ENCODE assay signal across 9 cellular contexts in the genomic region with DNA sequence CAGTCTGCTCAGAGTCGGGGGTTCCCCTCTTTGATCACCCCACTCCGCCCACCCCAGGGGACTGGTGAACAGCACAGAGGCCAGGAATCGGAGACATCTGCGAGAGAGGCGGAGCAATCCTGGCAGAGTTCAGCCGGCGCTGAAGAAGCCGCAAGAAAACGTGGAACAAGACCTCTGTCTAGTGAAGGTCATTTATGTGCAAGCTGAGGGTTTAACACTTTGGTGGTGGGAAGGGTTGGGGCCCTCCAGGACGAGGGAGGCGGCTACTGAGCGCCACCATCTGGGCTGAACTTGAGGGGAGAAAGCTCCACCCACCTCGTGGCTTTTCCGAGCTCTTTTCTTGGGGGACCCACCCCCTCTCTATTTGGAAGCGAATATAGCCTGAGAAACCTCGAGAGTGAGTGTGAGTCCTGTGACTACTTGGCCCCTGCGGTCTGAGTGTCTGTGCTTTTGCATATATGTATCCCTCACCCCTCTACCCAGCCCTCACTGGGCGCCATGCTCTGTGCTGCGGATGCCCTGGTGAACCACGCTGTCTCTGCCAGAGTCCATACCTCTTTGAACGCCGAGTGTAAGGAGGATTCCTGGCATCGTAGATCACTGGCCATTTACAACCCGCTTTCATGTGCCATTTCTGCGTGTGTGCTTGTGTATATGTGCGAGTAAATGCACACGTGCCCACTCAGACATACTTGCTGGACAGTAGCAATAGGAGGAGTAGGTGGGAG. TPM values are rescaled to one million over a fixed set of nuclear protein-coding genes. Genes with fewer than 3 reads are reported as not detected.
A peak's percentile ranks its signal among the peaks of the same experiment; 100 is the strongest.
DNase-seq lines count a peak whose midpoint lies in the region; ATAC-seq and TF ChIP-seq lines count a peak whose summit lies in the region.
"Had no signal": no experiment of that assay in that cellular context is flagged by ENCODE, and none has a peak within 500 bp of the region (broad histone marks: within the 10 kb centered on the region; RNA-seq: fewer than 3 reads in every experiment).

No MANE protein-coding gene starts in this region.

- no peaks in the 10 kb centered on the region for H3K36me3 ChIP-seq in DOHH2 (ENCODE audit: control insufficient read depth, low read length)
- no peaks in the 10 kb centered on the region for H3K36me3 ChIP-seq in IMR-90 (ENCODE audit: control insufficient read depth, insufficient read depth, low read length)
- no peaks in the 10 kb centered on the region for H3K36me3 ChIP-seq in SJCRH30

- no peaks in the 10 kb centered on the region for H3K9me2 ChIP-seq in DOHH2 (replicated peaks; ENCODE audit: control insufficient read depth, low read length)

- no peaks in the 10 kb centered on the region for H3K79me2 ChIP-seq in DOHH2 (ENCODE audit: control insufficient read depth, low read length)

- no peak overlapping the region for H2BK15ac ChIP-seq in IMR-90 (ENCODE audit: low read depth, low read length)

- H3K27ac ChIP-seq in DOHH2 (ENCODE audit: low read depth, low read length): no peak overlapping the region
- H3K27ac ChIP-seq in IMR-90 (ENCODE audit: insufficient read depth, low read length): no peak overlapping the region
- no peak overlapping the region for H3K27ac ChIP-seq in SJCRH30

- H3K27me3 ChIP-seq in DOHH2 (ENCODE audit: control insufficient read depth, low read length) (peaks cover 41% of the 10 kb centered on the region), IMR-90 (ENCODE audit: control insufficient read depth, insufficient read depth, low read length) (peaks cover 42% of the 10 kb centered on the region), SJCRH30 (no peaks in the 10 kb centered on the region)

- H2AK9ac ChIP-seq in IMR-90 (replicated peaks; ENCODE audit: low read depth, low read length, poor library complexity): no peak overlapping the region

- no TSS peak for BruUV-seq in IMR-90 (replicated peaks; lab: Mats Ljungman, UMichigan)

- intact Hi-C loops in IMR-90 (cut with micrococcal nuclease) (no loop called here), left colon (cut with DNase I, micrococcal nuclease) (no loop called here)

- H3K9ac ChIP-seq in IMR-90 (ENCODE audit: low read depth, low read length): no peak overlapping the region

- DNase-seq in IMR-90 (no peak), SW480 (ENCODE audit: low spot score) (peak; percentile 40), left colon (no peak), SJCRH30 (no peak), hippocampal formation (lab: John Stamatoyannopoulos, UW) (no peak)

- H3K4me2 ChIP-seq in DOHH2 (ENCODE audit: low read length): peak overlapping the region; percentile 41
- H3K4me2 ChIP-seq in IMR-90 (ENCODE audit: low read depth, low read length): no peak overlapping the region

- in situ Hi-C loops in IMR-90 (cut with MboI; ENCODE audit: low sequenced_read_pairs): no loop called here

- H3K18ac ChIP-seq in IMR-90 (ENCODE audit: low read depth, low read length): no peak overlapping the region

- H3K9me3 ChIP-seq in DOHH2 (ENCODE audit: control insufficient read depth, insufficient read depth, low read length) (no peaks in the 10 kb centered on the region), IMR-90 (ENCODE audit: control insufficient read depth, insufficient read depth, low read length) (no peaks in the 10 kb centered on the region; the same call in 1 of the 2 replicates), SJCRH30 (replicated peaks) (no peaks in the 10 kb centered on the region)

- H3K9me1 ChIP-seq in IMR-90 (ENCODE audit: insufficient read depth, low read length): no peaks in the 10 kb centered on the region

- H3K23ac ChIP-seq in IMR-90 (ENCODE audit: low read depth, low read length): no peak overlapping the region

- TF ChIP-seq CTCF in DOHH2 (IDR thresholded peaks at IDR 0.05; ENCODE audit: low read depth, low read length, poor library complexity, severe bottlenecking): peak; percentile 57
- TF ChIP-seq CTCF in IMR-90 (conservative IDR thresholded peaks at IDR 0.05; ENCODE audit: low read depth, low read length): no peak

- ATAC-seq in IMR-90 (ENCODE audit: low read depth) (no peak; the same call in 1 of the 2 replicates), left colon (peak; percentile 45), GM18873 (IDR thresholded peaks at IDR 0.05; ENCODE audit: low FRiP score, unreplicated experiment) (no peak), HG02610 (IDR thresholded peaks at IDR 0.05; ENCODE audit: unreplicated experiment) (no peak)

- no peak overlapping the region for H3K14ac ChIP-seq in IMR-90 (replicated peaks; ENCODE audit: low read depth, low read length)

- CTCF ChIA-PET in IMR-90 (lab: Yijun Ruan, JAX): no interaction called here

- peaks cover 7% of the 10 kb centered on the region for H3K4me1 ChIP-seq in DOHH2 (ENCODE audit: control insufficient read depth, low read length)
- no peaks in the 10 kb centered on the region for H3K4me1 ChIP-seq in IMR-90 (ENCODE audit: control insufficient read depth, insufficient read depth, low read length)
- no peaks in the 10 kb centered on the region for H3K4me1 ChIP-seq in SJCRH30

- no peak overlapping the region for H2BK20ac ChIP-seq in IMR-90 (ENCODE audit: low read depth, low read length)

- no peak overlapping the region for H2AK5ac ChIP-seq in IMR-90 (ENCODE audit: low read depth, low read length)

- TF ChIP-seq RAD21 in IMR-90 (IDR thresholded peaks at IDR 0.05; ENCODE audit: low read length): no peak

- H2BK5ac ChIP-seq in IMR-90 (ENCODE audit: low read depth, low read length, poor library complexity, severe bottlenecking): no peak overlapping the region

- no peak overlapping the region for H3K4ac ChIP-seq in IMR-90 (ENCODE audit: low read depth, low read length)

- no peaks in the 10 kb centered on the region for H4K20me1 ChIP-seq in DOHH2 (ENCODE audit: control insufficient read depth, insufficient read depth, low read depth, low read length)
- no peaks in the 10 kb centered on the region for H4K20me1 ChIP-seq in IMR-90 (ENCODE audit: insufficient read depth, low read length)

- H3K79me1 ChIP-seq in IMR-90 (ENCODE audit: low read depth in 1 of 2, low read length in 2 of 2): no peaks in the 10 kb centered on the region

- H4K5ac ChIP-seq in IMR-90 (ENCODE audit: low read depth, low read length): no peak overlapping the region

- POLR2A ChIA-PET in IMR-90 (lab: Charles Lee; ENCODE audit: unreplicated experiment): no interaction called here

- no peaks in the 10 kb centered on the region for H3F3A ChIP-seq in DOHH2 (ENCODE audit: control insufficient read depth, insufficient read depth)

- H4K91ac ChIP-seq in IMR-90 (ENCODE audit: insufficient read depth, low read depth, low read length): no peak overlapping the region

- no peak overlapping the region for H2BK120ac ChIP-seq in IMR-90 (ENCODE audit: low read depth, low read length)

- H4K8ac ChIP-seq in IMR-90 (ENCODE audit: low read depth in 2 of 2, low read length in 2 of 2): no peak overlapping the region

- H3K56ac ChIP-seq in IMR-90 (ENCODE audit: extremely low read depth, insufficient read depth, low read length): no peak overlapping the region

- dilution Hi-C loops in IMR-90 (cut with HindIII; ENCODE audit: low sequenced_read_pairs, unreplicated experiment): no loop called here

- H3K4me3 ChIP-seq in DOHH2 (ENCODE audit: low read length) (peak overlapping the region; percentile 20), IMR-90 (ENCODE audit: insufficient read depth, low read depth, low read length) (no peak overlapping the region), SJCRH30 (no peak overlapping the region)

- H2AFZ ChIP-seq in IMR-90 (replicated peaks; ENCODE audit: low read length, poor library complexity): peak overlapping the region; percentile 58

- WGBS in IMR-90 (ENCODE audit: extremely low coverage in 2 of 2, insufficient read length in 1 of 2), 2 experiments: 4% methylated on average over 9 of the region's 27 CpGs; no CpG with 5 or more reads in 1 of the 2 experiments

- TF ChIP-seq POLR2A in IMR-90 (IDR thresholded peaks at IDR 0.05; ENCODE audit: low read depth, low read length): no peak

TF ChIP-seq in IMR-90, 13 proteins besides CTCF, POLR2A, EP300 and RAD21 (continues in another document):
- TF ChIP-seq MAZ (IDR thresholded peaks at IDR 0.05; ENCODE audit: borderline replicate concordance, low read depth, low read length) (no peak), FOS (IDR thresholded peaks at IDR 0.05; ENCODE audit: low read depth, low read length) (no peak), MAFK (IDR thresholded peaks at IDR 0.05; ENCODE audit: low read depth, low read length) (no peak), CHD1 (IDR thresholded peaks at IDR 0.05; ENCODE audit: low read depth, low read length) (no peak), RFX5 (IDR thresholded peaks at IDR 0.05; ENCODE audit: low read depth, low read length) (no peak), RCOR1 (IDR thresholded peaks at IDR 0.05; ENCODE audit: insufficient replicate concordance, low read length) (no peak)
- TF ChIP-seq, protein P1, sequence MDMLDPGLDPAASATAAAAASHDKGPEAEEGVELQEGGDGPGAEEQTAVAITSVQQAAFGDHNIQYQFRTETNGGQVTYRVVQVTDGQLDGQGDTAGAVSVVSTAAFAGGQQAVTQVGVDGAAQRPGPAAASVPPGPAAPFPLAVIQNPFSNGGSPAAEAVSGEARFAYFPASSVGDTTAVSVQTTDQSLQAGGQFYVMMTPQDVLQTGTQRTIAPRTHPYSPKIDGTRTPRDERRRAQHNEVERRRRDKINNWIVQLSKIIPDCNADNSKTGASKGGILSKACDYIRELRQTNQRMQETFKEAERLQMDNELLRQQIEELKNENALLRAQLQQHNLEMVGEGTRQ (IDR thresholded peaks at IDR 0.05; ENCODE audit: low read depth, low read length): no peak

RNA-seq across cellular contexts. Expression of a gene that starts 1.2 kb away (rescaled TPM):
- total RNA-seq in IMR-90 (2012; rRNA removed) (not detected in 2 replicates), left colon (10 to 100 TPM; 49.2 to 62.5 TPM)
- polyA plus RNA-seq in IMR-90 (2012; rRNA removed): not detected in 2 replicates
- not detected in 2 replicates for polyA plus RNA-seq in IMR-90 (2012; cell fraction: cytosol; rRNA removed)
- 0.01 TPM in 2 replicates for polyA plus RNA-seq in IMR-90 (2012; cell fraction: nucleus; rRNA removed; ENCODE audit: low replicate concordance)
- total RNA-seq in SJCRH30 (2014; rRNA removed; shearing (Covaris generic)): not detected in 2 replicates
- total RNA-seq: osteocyte had no signal

RNA-seq across cellular contexts. Expression of a gene that starts 27.5 kb away (rescaled TPM):
- total RNA-seq in IMR-90 (2012; rRNA removed) (0.28 and 0.54 TPM in 2 replicates), left colon (1 to 10 TPM; 7.0 to 7.6 TPM)
- 0.46 and 0.55 TPM in 2 replicates for polyA plus RNA-seq in IMR-90 (2012; rRNA removed)
- 0.60 and 0.92 TPM in 2 replicates for polyA plus RNA-seq in IMR-90 (2012; cell fraction: cytosol; rRNA removed)
- 0.26 and 0.32 TPM in 2 replicates for polyA plus RNA-seq in IMR-90 (2012; cell fraction: nucleus; rRNA removed; ENCODE audit: low replicate concordance)
- total RNA-seq in SJCRH30 (2014; rRNA removed; shearing (Covaris generic)): 32.3 and 36.5 TPM in 2 replicates

RNA-seq across cellular contexts. Expression of a gene that starts 41.5 kb away (rescaled TPM):
- total RNA-seq in IMR-90 (2012; rRNA removed) (2.0 and 2.2 TPM in 2 replicates), left colon (10 to 100 TPM; 36.7 to 43.7 TPM)
- 13.6 and 27.6 TPM in 2 replicates for polyA plus RNA-seq in IMR-90 (2012; rRNA removed)
- polyA plus RNA-seq in IMR-90 (2012; cell fraction: cytosol; rRNA removed): 62.5 and 64.7 TPM in 2 replicates
- polyA plus RNA-seq in IMR-90 (2012; cell fraction: nucleus; rRNA removed; ENCODE audit: low replicate concordance): 32.7 and 41.9 TPM in 2 replicates
- total RNA-seq in SJCRH30 (2014; rRNA removed; shearing (Covaris generic)): 31.7 and 34.0 TPM in 2 replicates

RNA-seq across cellular contexts. Expression of a gene that starts 41.9 kb away (rescaled TPM):
- total RNA-seq in IMR-90 (2012; rRNA removed) (19.2 and 21.7 TPM in 2 replicates), left colon (10 to 100 TPM; 12.3 to 15.1 TPM)
- 21.0 and 25.0 TPM in 2 replicates for polyA plus RNA-seq in IMR-90 (2012; rRNA removed)
- 15.7 and 17.5 TPM in 2 replicates for polyA plus RNA-seq in IMR-90 (2012; cell fraction: cytosol; rRNA removed)
- polyA plus RNA-seq in IMR-90 (2012; cell fraction: nucleus; rRNA removed; ENCODE audit: low replicate concordance): 11.2 and 13.2 TPM in 2 replicates
- 43.5 and 45.1 TPM in 2 replicates for total RNA-seq in SJCRH30 (2014; rRNA removed; shearing (Covaris generic))

Comparison
In these comparisons a context has a peak if more than half of its experiments do, and no peak if none do; other contexts are left out.
1. RNA of a gene that starts 1.2 kb away (total RNA-seq): 49.2 to 62.5 TPM in left colon; not detected in IMR-90 and not detected in SJCRH30; every median in the first group is over 10 times any median in the second.
2. RNA of a gene that starts 41.5 kb away (total RNA-seq): 36.7 to 43.7 TPM in left colon and 31.7 to 34.0 TPM in SJCRH30; 2.0 to 2.2 TPM in IMR-90; every median in the first group is over 10 times any median in the second.